In genomic region chr1:221991221-221991620, GRCh38 we compare ENCODE assay signal across 17 cellular contexts.
DNase-seq lines count a peak whose midpoint lies in the region; ATAC-seq and TF ChIP-seq lines count a peak whose summit lies in the region.
"Had no signal": no experiment of that assay in that cellular context is flagged by ENCODE, and none has a peak within 500 bp of the region (broad histone marks: within the 10 kb centered on the region; RNA-seq: fewer than 3 reads in every experiment).

No MANE protein-coding gene starts in this region.

- H3K27ac ChIP-seq in PC-3 (ENCODE audit: low read length) (no peak overlapping the region), esophagus muscularis mucosa (replicated peaks in 1 of 4) (no peak overlapping the region)

- BruUV-seq in PC-3 (replicated peaks; lab: Mats Ljungman, UMichigan) = no TSS peak

- no peaks in the 10 kb centered on the region for H3K36me3 ChIP-seq in PC-3 (ENCODE audit: low read depth, low read length)
- no peaks in the 10 kb centered on the region for H3K36me3 ChIP-seq in esophagus muscularis mucosa

- H3K27me3 ChIP-seq in PC-3 (ENCODE audit: low read length) (no peaks in the 10 kb centered on the region), esophagus muscularis mucosa (no peaks in the 10 kb centered on the region)

- H3K27ac Mint-ChIP-seq in stimulated activated effector memory CD8-positive, alpha-beta T cell treated with anti-CD3 and anti-CD28 coated beads, Interleukin-12 subunit alpha, Interleukin-12 subunit beta, amount 100 ng/mL, for 72 hours = no peak overlapping the region
- H3K27ac Mint-ChIP-seq: activated CD4-positive, alpha-beta memory T cell treated with anti-CD3 and anti-CD28 coated beads, Interleukin-2, amount 10 ng/mL, durations not matched to agents 7 days and 5 days; CD8-positive, alpha-beta memory T cell; stimulated activated naive CD8-positive, alpha-beta T cell treated with anti-CD3 and anti-CD28 coated beads, Interleukin-15, Interleukin-2, amounts not matched to agents 100 ng/mL and 50 ng/mL, for 24 hours had no signal

- ATAC-seq in PC-3 = no peak
- no peak for ATAC-seq in stimulated activated effector memory CD8-positive, alpha-beta T cell treated with anti-CD3 and anti-CD28 coated beads, Interleukin-12 subunit alpha, Interleukin-12 subunit beta, amount 100 ng/mL, for 72 hours
- ATAC-seq in GM21381 (IDR thresholded peaks at IDR 0.05; ENCODE audit: unreplicated experiment) = no peak
- ATAC-seq in GM18868 (IDR thresholded peaks at IDR 0.05; ENCODE audit: unreplicated experiment) = no peak

- H3K9me3 ChIP-seq in PC-3 (ENCODE audit: low read length) (no peaks in the 10 kb centered on the region), esophagus muscularis mucosa (no peaks in the 10 kb centered on the region)

- no peak overlapping the region for H3K9ac ChIP-seq in PC-3 (ENCODE audit: low read length)

- intact Hi-C loops in PC-3 (cut with micrococcal nuclease) = no loop called here
- intact Hi-C loops in esophagus muscularis mucosa (cut with DNase I) = no loop called here

- H3K4me3 Mint-ChIP-seq in stimulated activated effector memory CD8-positive, alpha-beta T cell treated with anti-CD3 and anti-CD28 coated beads, Interleukin-12 subunit alpha, Interleukin-12 subunit beta, amount 100 ng/mL, for 72 hours = no peak overlapping the region
- H3K4me3 Mint-ChIP-seq: activated CD4-positive, alpha-beta memory T cell treated with anti-CD3 and anti-CD28 coated beads, Interleukin-2, amount 10 ng/mL, durations not matched to agents 7 days and 5 days; CD8-positive, alpha-beta memory T cell; central memory CD8-positive, alpha-beta T cell; stimulated activated naive CD8-positive, alpha-beta T cell treated with anti-CD3 and anti-CD28 coated beads, Interleukin-15, Interleukin-2, amounts not matched to agents 100 ng/mL and 50 ng/mL, for 24 hours had no signal

- TF ChIP-seq EP300 in esophagus muscularis mucosa (IDR thresholded peaks at IDR 0.05) = no peak

- no peak overlapping the region for H2AFZ ChIP-seq in PC-3 (ENCODE audit: low read length)

- peaks cover 37% of the 10 kb centered on the region for H3K4me1 Mint-ChIP-seq in stimulated activated effector memory CD8-positive, alpha-beta T cell treated with anti-CD3 and anti-CD28 coated beads, Interleukin-12 subunit alpha, Interleukin-12 subunit beta, amount 100 ng/mL, for 72 hours

- H3K79me2 ChIP-seq in PC-3 (ENCODE audit: low read length) = no peaks in the 10 kb centered on the region

- CTCF ChIA-PET in PC-3 (lab: Charles Lee) = interaction anchor here (1.1 kb wide), 1 partner anchor 12 kb away, joined by 3 read pairs; no protein-coding TSS in a partner anchor

- H3K4me1 ChIP-seq in PC-3 (ENCODE audit: insufficient read depth, low read length) (peaks cover 36% of the 10 kb centered on the region), esophagus muscularis mucosa (peaks cover 0 to 5% (median 2%) of the 10 kb centered on the region in 4 donors)

- POLR2A ChIA-PET in PC-3 (lab: Charles Lee; ENCODE audit: unreplicated experiment) = no interaction called here

- DNase-seq in ELR (ENCODE audit: low read depth) (peak; percentile 28), PC-3 (peak; percentile 49), esophagus muscularis mucosa (ENCODE audit: extremely low spot score) (peak; percentile 42), retinal pigment epithelial cell (ENCODE audit: low read depth) (peak; percentile 32), DMS79 treated with DMSO at 0.1 percent for 48 hours (lab: John Stamatoyannopoulos, UW) (no peak)
- no peak for DNase-seq in stimulated activated effector memory CD8-positive, alpha-beta T cell treated with anti-CD3 and anti-CD28 coated beads, Interleukin-12 subunit alpha, Interleukin-12 subunit beta, amount 100 ng/mL, for 72 hours (ENCODE audit: low spot score in 2 of 2)
- DNase-seq: activated CD4-positive, alpha-beta memory T cell treated with anti-CD3 and anti-CD28 coated beads, Interleukin-2, amount 10 ng/mL, durations not matched to agents 7 days and 5 days; activated naive CD4-positive, alpha-beta T cell treated with Interleukin-2 at 50 U/mL for 16 hours; CD8-positive, alpha-beta memory T cell; NCI-H1092; NCI-H2227 treated with DMSO at 0.1 percent for 48 hours; RPMI8226; stimulated activated CD4-positive, alpha-beta T cell treated with anti-CD3 and anti-CD28 coated beads, Interleukin-4, amount 100 ng/mL, for 4 hours had no signal

- no peak overlapping the region for H3K4me2 ChIP-seq in PC-3 (ENCODE audit: low read length)

- TF ChIP-seq CTCF in PC-3 (conservative IDR thresholded peaks at IDR 0.05; ENCODE audit: low read depth, low read length) (no peak), esophagus muscularis mucosa (IDR thresholded peaks at IDR 0.05) (no peak), retinal pigment epithelial cell (conservative IDR thresholded peaks at IDR 0.05; ENCODE audit: low read depth, low read length) (no peak)

- H3F3A ChIP-seq in PC-3 (ENCODE audit: low read length, unreplicated experiment) = no peaks in the 10 kb centered on the region

- no peaks in the 10 kb centered on the region for H3K9me3 Mint-ChIP-seq in stimulated activated effector memory CD8-positive, alpha-beta T cell treated with anti-CD3 and anti-CD28 coated beads, Interleukin-12 subunit alpha, Interleukin-12 subunit beta, amount 100 ng/mL, for 72 hours
- H3K9me3 Mint-ChIP-seq: activated CD4-positive, alpha-beta memory T cell treated with anti-CD3 and anti-CD28 coated beads, Interleukin-2, amount 10 ng/mL, durations not matched to agents 7 days and 5 days; central memory CD8-positive, alpha-beta T cell had no signal

- no peaks in the 10 kb centered on the region for H3K9me2 ChIP-seq in PC-3 (replicated peaks; ENCODE audit: low read length)

- WGBS in esophagus muscularis mucosa = 35% methylated on average over 1 of the region's 1 CpG

- no peaks in the 10 kb centered on the region for H3K36me3 Mint-ChIP-seq in stimulated activated effector memory CD8-positive, alpha-beta T cell treated with anti-CD3 and anti-CD28 coated beads, Interleukin-12 subunit alpha, Interleukin-12 subunit beta, amount 100 ng/mL, for 72 hours
- H3K36me3 Mint-ChIP-seq: CD8-positive, alpha-beta memory T cell had no signal

- TF ChIP-seq POLR2A in esophagus muscularis mucosa (IDR thresholded peaks at IDR 0.05; ENCODE audit: low read depth) = no peak

- no peak overlapping the region for H3K4me3 ChIP-seq in PC-3 (ENCODE audit: low read length)
- H3K4me3 ChIP-seq in esophagus muscularis mucosa = no peak overlapping the region
- no peak overlapping the region for H3K4me3 ChIP-seq in retinal pigment epithelial cell (ENCODE audit: low read length)

- no peaks in the 10 kb centered on the region for H4K20me1 ChIP-seq in PC-3 (ENCODE audit: low read length)

Comparison
In these comparisons a context has a peak if more than half of its experiments do, and no peak if none do; other contexts are left out.
1. DNase-seq: peak in ELR (single experiment), PC-3 (single experiment), esophagus muscularis mucosa (single experiment) and retinal pigment epithelial cell (single experiment); none in DMS79 treated with DMSO at 0.1 percent for 48 hours (single experiment) and stimulated activated effector memory CD8-positive, alpha-beta T cell treated with anti-CD3 and anti-CD28 coated beads, Interleukin-12 subunit alpha, Interleukin-12 subunit beta, amount 100 ng/mL, for 72 hours (0 of 2).